Comparison of ENCODE assay signal across 7 cellular contexts in genomic region chr5:150905312-150905683, GRCh38. TPM values are rescaled to one million over a fixed set of nuclear protein-coding genes. Genes with fewer than 3 reads are reported as not detected.
DNase-seq lines count a peak whose midpoint lies in the region; ATAC-seq, FAIRE-seq and TF ChIP-seq lines count a peak whose summit lies in the region.

No MANE protein-coding gene starts in this region.

- no peak for ATAC-seq in K562
- ATAC-seq in left lung, result no peak
- no peak for ATAC-seq in stimulated activated naive B cell treated with anti-CD40 and anti-IgM and Interleukin-4, amounts not matched to agents 10 μg/mL and 1 μg/mL and 100 μg/mL, for 72 hours (replicated peaks)
- ATAC-seq in GM21717 (IDR thresholded peaks at IDR 0.05; ENCODE audit: unreplicated experiment), result no peak

- BruUV-seq in K562 (replicated peaks; lab: Mats Ljungman, UMichigan), result no TSS peak

- peaks cover 4% of the 10 kb centered on the region; the same call in 1 of the 3 replicates for H3K79me2 ChIP-seq in K562 (ENCODE audit: control insufficient read depth, insufficient read depth, low read length)

- peak overlapping the region; percentile 93 for H3K27ac Mint-ChIP-seq in stimulated activated naive B cell treated with anti-CD40 and anti-IgM and Interleukin-4, amounts not matched to agents 10 μg/mL and 1 μg/mL and 100 μg/mL, for 72 hours

- H3K27me3 ChIP-seq in HUES64 (ENCODE audit: insufficient read depth, low read length) (no peaks in the 10 kb centered on the region), K562 (ENCODE audit: control insufficient read depth in 2 of 2, insufficient read depth in 2 of 2, low read length in 2 of 2) (no peaks in the 10 kb centered on the region), left lung (no peaks in the 10 kb centered on the region)

- in situ Hi-C loops in K562 (cut with MboI), result no loop called here

- no peaks in the 10 kb centered on the region for H3K9me1 ChIP-seq in K562 (ENCODE audit: control insufficient read depth, insufficient read depth, low read length)

- H3K4me2 ChIP-seq in K562 (ENCODE audit: insufficient read depth, low read length), result peak overlapping the region; percentile 97

- peak overlapping the region; percentile 99 for H2AFZ ChIP-seq in K562 (ENCODE audit: low read depth, low read length)

- H3K27ac ChIP-seq in HUES64 (ENCODE audit: low read depth, low read length), result peak overlapping the region; percentile 90
- peak overlapping the region; percentile 95 for H3K27ac ChIP-seq in K562 (ENCODE audit: extremely low read depth, low read depth, low read length)
- peak overlapping the region in 1 of 2 donors; percentile 62 for H3K27ac ChIP-seq in left lung

- DNase-seq in K562 (ENCODE audit: extremely low read depth in 1 of 4, low spot score in 3 of 4), result peak in 1 of 4 experiments; percentile 11
- DNase-seq in left lung, result no peak
- no peak for DNase-seq in stimulated activated naive B cell treated with anti-CD40 and anti-IgM and Interleukin-4, amounts not matched to agents 10 μg/mL and 1 μg/mL and 100 μg/mL, for 72 hours
- no peak for DNase-seq in AG20443 (ENCODE audit: low spot score)
- DNase-seq in NCI-H524 treated with DMSO at 0.1 percent for 48 hours (lab: John Stamatoyannopoulos, UW), result no peak

- H3K9me3 ChIP-seq in HUES64 (ENCODE audit: insufficient read depth, low read depth, low read length) (peaks cover 80% of the 10 kb centered on the region), K562 (replicated peaks; ENCODE audit: control insufficient read depth, insufficient read depth, low read depth, low read length) (peaks cover 23% of the 10 kb centered on the region), left lung (peaks cover 8 to 90% of the 10 kb centered on the region in 2 donors)

- FAIRE-seq in K562 (lab: Jason Lieb, UNC), result no peak

- TF ChIP-seq CTCF in K562 (IDR thresholded peaks at IDR 0.05 in 2 of 3, conservative IDR thresholded peaks at IDR 0.05 in 1 of 3; ENCODE audit: insufficient read depth in 2 of 3, low read depth in 1 of 3, low read length in 3 of 3), result no peak
- no peak for TF ChIP-seq CTCF in left lung (IDR thresholded peaks at IDR 0.05)

- peak overlapping the region; percentile 83 to 92 for H3K4me3 Mint-ChIP-seq in stimulated activated naive B cell treated with anti-CD40 and anti-IgM and Interleukin-4, amounts not matched to agents 10 μg/mL and 1 μg/mL and 100 μg/mL, for 72 hours

- no peak for TF ChIP-seq EP300 in K562 (IDR thresholded peaks at IDR 0.05; ENCODE audit: low read length)

- POLR2A ChIA-PET in K562 (lab: Yijun Ruan, JAX), result interaction anchor here (0.7 to 1.6 kb wide), 5 partner anchors 9 to 171 kb away, joined by 3 to 5 read pairs (median 3); no protein-coding TSS in a partner anchor

- peaks cover 24 to 28% of the 10 kb centered on the region in 2 donors for H3K36me3 Mint-ChIP-seq in stimulated activated naive B cell treated with anti-CD40 and anti-IgM and Interleukin-4, amounts not matched to agents 10 μg/mL and 1 μg/mL and 100 μg/mL, for 72 hours

- H3K4me1 ChIP-seq in HUES64 (ENCODE audit: insufficient read depth, low read length), result no peaks in the 10 kb centered on the region
- H3K4me1 ChIP-seq in K562 (replicated peaks in 1 of 2; ENCODE audit: control insufficient read depth in 2 of 2, insufficient read depth in 2 of 2, low read length in 2 of 2), result no peaks in the 10 kb centered on the region
- no peaks in the 10 kb centered on the region for H3K4me1 ChIP-seq in left lung

- intact Hi-C loops in K562 (cut with micrococcal nuclease), result no loop called here
- intact Hi-C loops in left lung (cut with DNase I), result no loop called here

- no peak for TF ChIP-seq POLR2A in K562 (conservative IDR thresholded peaks at IDR 0.05)

- H3K9ac ChIP-seq in HUES64 (ENCODE audit: low read depth, low read length), result peak overlapping the region; percentile 99
- H3K9ac ChIP-seq in K562 (ENCODE audit: insufficient read depth in 1 of 2, low read depth in 2 of 2, low read length in 2 of 2), result peak overlapping the region; percentile 75 to 89; a peak in 3 of 4 replicates

- WGBS in HUES64, result 21% methylated on average over 4 of the region's 4 CpGs
- 15% methylated on average over 4 of the region's 4 CpGs for WGBS in K562 (ENCODE audit: insufficient coverage, low coverage, missing lambda C conversion rate)

- H4K20me1 ChIP-seq in K562 (replicated peaks; ENCODE audit: control insufficient read depth, insufficient read depth, low read length), result no peaks in the 10 kb centered on the region

- peaks cover 27 to 31% of the 10 kb centered on the region in 2 donors for H3K9me3 Mint-ChIP-seq in stimulated activated naive B cell treated with anti-CD40 and anti-IgM and Interleukin-4, amounts not matched to agents 10 μg/mL and 1 μg/mL and 100 μg/mL, for 72 hours

- H3K4me3 ChIP-seq in HUES64 (ENCODE audit: low read length) (peak overlapping the region; percentile 76), K562 (peak overlapping the region; percentile 58), left lung (peak overlapping the region; percentile 36 to 37)

- peaks cover 2 to 12% of the 10 kb centered on the region in 2 donors for H3K4me1 Mint-ChIP-seq in stimulated activated naive B cell treated with anti-CD40 and anti-IgM and Interleukin-4, amounts not matched to agents 10 μg/mL and 1 μg/mL and 100 μg/mL, for 72 hours

- TF ChIP-seq RAD21 in K562 (CRISPR knock-in tag; conservative IDR thresholded peaks at IDR 0.05 in 1 of 2, IDR thresholded peaks at IDR 0.05 in 1 of 2), result no peak

- CTCF ChIA-PET in K562 (lab: Yijun Ruan, JAX; ENCODE audit: low intra/inter-chr PET ratio), result interaction anchor here (0.7 kb wide), 1 partner anchor 357 kb away, joined by 3 read pairs; no protein-coding TSS in a partner anchor

- H3K36me3 ChIP-seq in HUES64 (ENCODE audit: insufficient read depth, low read length) (peaks cover 36% of the 10 kb centered on the region), K562 (ENCODE audit: control insufficient read depth, insufficient read depth, low read length) (peaks cover 7% of the 10 kb centered on the region), left lung (peaks cover 0 to 22% of the 10 kb centered on the region in 2 donors)

- H3K27me3 Mint-ChIP-seq in stimulated activated naive B cell treated with anti-CD40 and anti-IgM and Interleukin-4, amounts not matched to agents 10 μg/mL and 1 μg/mL and 100 μg/mL, for 72 hours, result peaks cover 22 to 28% of the 10 kb centered on the region in 2 donors

TF ChIP-seq in K562, 482 proteins besides CTCF, POLR2A, EP300 and RAD21 (continues in another document):
- TF ChIP-seq KHSRP (IDR thresholded peaks at IDR 0.05) (0 out of 2 replicates have a peak, but pooled peaks have one; percentile 45), TOE1 (IDR thresholded peaks at IDR 0.05; ENCODE audit: borderline replicate concordance) (no peak), TOE1 (CRISPR knock-in tag; IDR thresholded peaks at IDR 0.05; ENCODE audit: borderline replicate concordance, low read depth) (no peak), WHSC1 (IDR thresholded peaks at IDR 0.05; ENCODE audit: low read length) (no peak), HDAC6 (IDR thresholded peaks at IDR 0.05; ENCODE audit: low read depth, low read length) (no peak), ZNF699 (CRISPR knock-in tag; IDR thresholded peaks at IDR 0.05; ENCODE audit: insufficient replicate concordance) (no peak), ARID2 (IDR thresholded peaks at IDR 0.05) (no peak), SNIP1 (IDR thresholded peaks at IDR 0.05; ENCODE audit: low read depth) (0 out of 2 replicates have a peak, but pooled peaks have one; percentile 43)

RNA-seq across cellular contexts. Expression of gene ZNF300, which starts 0.5 kb away (rescaled TPM):
- polyA plus RNA-seq in HUES64 (2013, experiment 1 of 2), result 13.4 TPM
- 14.8 TPM for polyA plus RNA-seq in HUES64 (2013, experiment 2 of 2)
- 5.0 and 19.4 TPM in 2 replicates for total RNA-seq in K562 (2011; cell fraction: chromatin; rRNA removed; ENCODE audit: low replicate concordance)
- total RNA-seq in K562 (2011; cell fraction: nucleolus; rRNA removed), result 2.3 and 5.0 TPM in 2 replicates
- 6.9 and 7.0 TPM in 2 replicates for total RNA-seq in K562 (2011; cell fraction: nucleoplasm; rRNA removed)
- total RNA-seq in K562 (2014; rRNA removed) (7.7 and 8.2 TPM in 2 replicates), K562 (2014; rRNA removed; fragmentation: Illumina TruSeq; extraction: Trizol) (11.1 and 12.5 TPM in 2 replicates), K562 (2015; rRNA removed; fragmentation: Illumina TruSeq; extraction: Trizol) (11.2 and 11.9 TPM in 2 replicates), K562 (2021) (7.6 and 8.1 TPM in 2 replicates), left lung (1 to 10 TPM; 3.0 to 4.1 TPM)
- polyA plus RNA-seq in K562 (2011; rRNA removed) (1.6 and 8.8 TPM in 2 replicates), K562 (2014; fragmentation: Illumina TruSeq; extraction: Trizol) (9.8 and 11.7 TPM in 2 replicates), K562 (2014; fragmentation: Nextera tagmentation; extraction: Ambion mirVana) (10 to 100 TPM in 1 of 2 experiments, 1 to 10 TPM in 1; 4.4 to 11.9 TPM), K562 (2014; rRNA removed) (13.2 and 14.2 TPM in 2 replicates)
- 0.71 and 1.1 TPM in 2 replicates for polyA plus RNA-seq in K562 (2011; cell fraction: cytosol; rRNA removed)
- 5.1 and 17.1 TPM in 2 replicates for polyA plus RNA-seq in K562 (2011; cell fraction: nucleus; rRNA removed)
- 5.6 and 11.5 TPM in 2 replicates for polyA plus RNA-seq in K562 (2012)
- polyA minus RNA-seq in K562 (2011; rRNA and poly(A)+ RNA removed), result 2.0 and 4.9 TPM in 2 replicates
- 1.3 TPM in 1 of 2 replicates, not detected in the other for polyA minus RNA-seq in K562 (2011; cell fraction: cytosol; rRNA and poly(A)+ RNA removed)
- 4.4 and 8.5 TPM in 2 replicates for polyA minus RNA-seq in K562 (2011; cell fraction: nucleus; rRNA and poly(A)+ RNA removed)

RNA-seq across cellular contexts. Expression of gene IRGM, which starts 59.0 kb away (rescaled TPM):
- not detected for polyA plus RNA-seq in HUES64 (2013, experiment 1 of 2)
- not detected for polyA plus RNA-seq in HUES64 (2013, experiment 2 of 2)
- 0.86 TPM in 1 of 2 replicates, not detected in the other for total RNA-seq in K562 (2011; cell fraction: chromatin; rRNA removed; ENCODE audit: low replicate concordance)
- total RNA-seq in K562 (2011; cell fraction: nucleolus; rRNA removed), result 0.26 and 0.33 TPM in 2 replicates
- not detected in 2 replicates for total RNA-seq in K562 (2011; cell fraction: nucleoplasm; rRNA removed)
- 0.24 TPM in 1 of 2 replicates, not detected in the other for total RNA-seq in K562 (2014; rRNA removed)
- 0.16 TPM in 1 of 2 replicates, not detected in the other for total RNA-seq in K562 (2014; rRNA removed; fragmentation: Illumina TruSeq; extraction: Trizol)
- 0.22 TPM in 1 of 2 replicates, not detected in the other for total RNA-seq in K562 (2015; rRNA removed; fragmentation: Illumina TruSeq; extraction: Trizol)
- not detected in 2 replicates for total RNA-seq in K562 (2021)
- polyA plus RNA-seq in K562 (2011; rRNA removed), result 0.15 TPM in 1 of 2 replicates, not detected in the other
- 0.06 TPM in 1 of 2 replicates, not detected in the other for polyA plus RNA-seq in K562 (2011; cell fraction: cytosol; rRNA removed)
- 0.11 and 0.13 TPM in 2 replicates for polyA plus RNA-seq in K562 (2011; cell fraction: nucleus; rRNA removed)
- polyA plus RNA-seq in K562 (2012), result 0.21 and 0.43 TPM in 2 replicates
- 0.09 and 0.15 TPM in 2 replicates for polyA plus RNA-seq in K562 (2014; fragmentation: Illumina TruSeq; extraction: Trizol)
- not detected for polyA plus RNA-seq in K562 (2014; fragmentation: Nextera tagmentation; extraction: Ambion mirVana)
- polyA plus RNA-seq in K562 (2014; rRNA removed), result not detected in 2 replicates
- polyA minus RNA-seq in K562 (2011; rRNA and poly(A)+ RNA removed), result 0.33 TPM in 1 of 2 replicates, not detected in the other
- not detected in 2 replicates for polyA minus RNA-seq in K562 (2011; cell fraction: cytosol; rRNA and poly(A)+ RNA removed)
- polyA minus RNA-seq in K562 (2011; cell fraction: nucleus; rRNA and poly(A)+ RNA removed), result 0.13 and 0.56 TPM in 2 replicates
- total RNA-seq in left lung, result not detected
